Comparison of ENCODE assay signal across 17 cellular contexts in the genomic region with DNA sequence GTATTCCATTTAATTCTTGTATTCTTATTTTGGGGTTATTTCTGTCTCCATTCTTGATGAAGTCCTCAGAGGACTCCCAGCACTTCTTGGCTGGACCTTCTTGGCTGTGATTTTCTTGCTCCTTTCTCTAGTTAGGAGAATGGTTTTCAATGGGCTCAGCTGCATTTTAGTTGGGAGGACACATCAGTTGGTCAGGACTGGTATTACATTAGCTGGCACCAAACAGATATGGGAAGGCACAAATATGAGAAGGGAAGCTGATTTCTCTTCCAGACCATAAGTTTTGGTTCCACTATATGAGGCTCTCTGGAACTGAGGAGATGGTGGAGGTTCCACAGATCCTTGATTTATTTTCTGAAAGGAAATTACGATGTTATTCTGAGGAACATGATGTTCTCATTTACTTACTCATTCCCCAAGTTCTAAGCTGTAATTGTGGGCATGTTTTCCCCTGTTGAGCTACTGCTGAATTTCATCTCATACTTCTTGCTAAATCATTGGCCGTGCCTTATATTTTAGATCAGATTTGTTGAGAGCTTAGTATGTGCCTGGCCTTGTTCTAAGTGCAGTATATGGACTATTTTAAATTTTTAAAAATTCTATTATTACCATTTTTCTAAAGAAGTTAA.
"Had no signal": no experiment of that assay in that cellular context is flagged by ENCODE, and none has a peak within 500 bp of the region (broad histone marks: within the 10 kb centered on the region; RNA-seq: fewer than 3 reads in every experiment).

No MANE protein-coding gene starts in this region.

- H3K27ac ChIP-seq: brain microvascular endothelial cell, coronary artery, ovary, sigmoid colon, thyroid gland, vagina had no signal

- H3K4me1 Mint-ChIP-seq: activated naive CD8-positive, alpha-beta T cell treated with anti-CD3 and anti-CD28 coated beads, Interleukin-2, amount 10 ng/mL, durations not matched to agents 7 days and 5 days; central memory CD8-positive, alpha-beta T cell; naive B cell; stimulated activated effector memory CD8-positive, alpha-beta T cell treated with anti-CD3 and anti-CD28 coated beads, Interleukin-12 subunit alpha, Interleukin-12 subunit beta, amount 100 ng/mL, for 72 hours had no signal

- H3K36me3 Mint-ChIP-seq: activated naive CD8-positive, alpha-beta T cell treated with anti-CD3 and anti-CD28 coated beads, Interleukin-2, amount 10 ng/mL, durations not matched to agents 7 days and 5 days; naive B cell; stimulated activated effector memory CD8-positive, alpha-beta T cell treated with anti-CD3 and anti-CD28 coated beads, Interleukin-12 subunit alpha, Interleukin-12 subunit beta, amount 100 ng/mL, for 72 hours had no signal

- ATAC-seq: activated CD4-positive, CD25-positive, alpha-beta regulatory T cell treated with anti-CD3 and anti-CD28 coated beads, Interleukin-2, amount 50 U/mL, for 24 hours; stimulated activated effector memory CD8-positive, alpha-beta T cell treated with anti-CD3 and anti-CD28 coated beads, Interleukin-12 subunit alpha, Interleukin-12 subunit beta, amount 100 ng/mL, for 72 hours had no signal

- H3K9me3 ChIP-seq: ovary, sigmoid colon, thyroid gland, vagina had no signal

- H3K4me3 ChIP-seq: coronary artery, ovary, sigmoid colon, thyroid gland, vagina had no signal

- FAIRE-seq: endothelial cell of umbilical vein had no signal

- H3K36me3 ChIP-seq: brain microvascular endothelial cell, ovary, sigmoid colon, thyroid gland, vagina had no signal

- H3K4me1 ChIP-seq: sigmoid colon, thyroid gland, vagina had no signal

- H3K27me3 Mint-ChIP-seq: activated naive CD8-positive, alpha-beta T cell treated with anti-CD3 and anti-CD28 coated beads, Interleukin-2, amount 10 ng/mL, durations not matched to agents 7 days and 5 days; central memory CD8-positive, alpha-beta T cell; naive B cell had no signal

- H3K27ac Mint-ChIP-seq: activated naive CD8-positive, alpha-beta T cell treated with anti-CD3 and anti-CD28 coated beads, Interleukin-2, amount 10 ng/mL, durations not matched to agents 7 days and 5 days; stimulated activated effector memory CD8-positive, alpha-beta T cell treated with anti-CD3 and anti-CD28 coated beads, Interleukin-12 subunit alpha, Interleukin-12 subunit beta, amount 100 ng/mL, for 72 hours had no signal

- DNase-seq: activated naive CD4-positive, alpha-beta T cell; activated naive CD8-positive, alpha-beta T cell treated with anti-CD3 and anti-CD28 coated beads, Interleukin-2, amount 10 ng/mL, durations not matched to agents 7 days and 5 days; anterior cingulate cortex; brain microvascular endothelial cell; effector CD4-positive, alpha-beta T cell; islet precursor cell; mammary epithelial cell; naive B cell; ovary; sigmoid colon; thyroid gland had no signal

- H3K27me3 ChIP-seq: brain microvascular endothelial cell, ovary, sigmoid colon, thyroid gland, vagina had no signal

- H3K4me3 Mint-ChIP-seq: activated naive CD8-positive, alpha-beta T cell treated with anti-CD3 and anti-CD28 coated beads, Interleukin-2, amount 10 ng/mL, durations not matched to agents 7 days and 5 days; central memory CD8-positive, alpha-beta T cell; naive B cell; stimulated activated effector memory CD8-positive, alpha-beta T cell treated with anti-CD3 and anti-CD28 coated beads, Interleukin-12 subunit alpha, Interleukin-12 subunit beta, amount 100 ng/mL, for 72 hours had no signal
